9 cellular contexts compared by ENCODE assay signal in genomic region chr11:20873054-20873453, GRCh38.
DNase-seq lines count a peak whose midpoint lies in the region; ATAC-seq and TF ChIP-seq lines count a peak whose summit lies in the region.
"Had no signal": no experiment of that assay in that cellular context is flagged by ENCODE, and none has a peak within 500 bp of the region (broad histone marks: within the 10 kb centered on the region; RNA-seq: fewer than 3 reads in every experiment).

No MANE protein-coding gene starts in this region.

- H3K4me3 ChIP-seq in RWPE2 (ENCODE audit: severe bottlenecking) (no peak overlapping the region), mesendoderm (ENCODE audit: low read length) (no peak overlapping the region), aorta (ENCODE audit: low read length in 2 of 2) (no peak overlapping the region)

- DNase-seq in NCI-H1105 (lab: John Stamatoyannopoulos, UW) (peak; percentile 70), RWPE2 (ENCODE audit: low spot score) (no peak), mesendoderm (peak; percentile 83), cortex of kidney (lab: John Stamatoyannopoulos, UW) (no peak), glomerular visceral epithelial cell (ENCODE audit: extremely low spot score) (no peak), aorta (no peak)

- H3K4me2 ChIP-seq in mesendoderm (ENCODE audit: low read length), result no peak overlapping the region

- H3K56ac ChIP-seq in mesendoderm (ENCODE audit: low read length), result no peak overlapping the region

- no peak overlapping the region for H2BK5ac ChIP-seq in mesendoderm (ENCODE audit: low read length)

- H2BK15ac ChIP-seq in mesendoderm (replicated peaks; ENCODE audit: low read depth), result no peak overlapping the region

- H3K27ac ChIP-seq in RWPE2 (ENCODE audit: poor library complexity, severe bottlenecking) (no peak overlapping the region), mesendoderm (ENCODE audit: low read depth, low read length) (no peak overlapping the region), aorta (ENCODE audit: low read depth in 1 of 2, low read length in 2 of 2) (no peak overlapping the region)
- H3K27ac ChIP-seq: neutrophil had no signal

- TF ChIP-seq CTCF in GM12872 (IDR thresholded peaks at IDR 0.05; ENCODE audit: insufficient read depth, low read depth, low read length) (peak; percentile 59), RWPE2 (IDR thresholded peaks at IDR 0.05; ENCODE audit: poor library complexity, severe bottlenecking) (peak; percentile 39)

- H3K36me3 ChIP-seq in RWPE2 (ENCODE audit: low read depth), result no peaks in the 10 kb centered on the region
- no peaks in the 10 kb centered on the region for H3K36me3 ChIP-seq in mesendoderm (ENCODE audit: control insufficient read depth, insufficient read depth, low read length)
- no peaks in the 10 kb centered on the region for H3K36me3 ChIP-seq in aorta (ENCODE audit: control insufficient read depth in 1 of 2, insufficient read depth in 2 of 2, low read length in 1 of 2)
- H3K36me3 ChIP-seq: neutrophil had no signal

- no peak for ATAC-seq in RWPE2 (ENCODE audit: low read depth)
- no peak for ATAC-seq in aorta (ENCODE audit: low FRiP score)
- ATAC-seq in GM21737 (IDR thresholded peaks at IDR 0.05; ENCODE audit: unreplicated experiment), result no peak

- H4K8ac ChIP-seq in mesendoderm (ENCODE audit: low read depth, low read length), result no peak overlapping the region

- H3K27me3 ChIP-seq in RWPE2 (ENCODE audit: insufficient read depth, poor library complexity, severe bottlenecking), result no peaks in the 10 kb centered on the region
- no peaks in the 10 kb centered on the region for H3K27me3 ChIP-seq in mesendoderm (ENCODE audit: insufficient read depth, low read length, poor library complexity)
- H3K27me3 ChIP-seq in aorta (ENCODE audit: control insufficient read depth in 1 of 2, insufficient read depth in 2 of 2, low read length in 1 of 2), result no peaks in the 10 kb centered on the region
- H3K27me3 ChIP-seq: neutrophil had no signal

- H3K4ac ChIP-seq in mesendoderm (ENCODE audit: low read depth, low read length), result no peak overlapping the region

- H3K79me2 ChIP-seq in mesendoderm (ENCODE audit: control insufficient read depth, insufficient read depth, low read length), result no peaks in the 10 kb centered on the region

- H3K23ac ChIP-seq in mesendoderm (ENCODE audit: low read length), result no peak overlapping the region

- no peaks in the 10 kb centered on the region for H3K9me3 ChIP-seq in RWPE2 (ENCODE audit: severe bottlenecking)
- H3K9me3 ChIP-seq in aorta (ENCODE audit: control insufficient read depth, low read length), result no peaks in the 10 kb centered on the region
- H3K9me3 ChIP-seq: neutrophil had no signal

- H3K9ac ChIP-seq in mesendoderm (ENCODE audit: low read length), result no peak overlapping the region

- H3K79me1 ChIP-seq in mesendoderm (ENCODE audit: low read length), result no peaks in the 10 kb centered on the region

- intact Hi-C loops in aorta (cut with DNase I), result no loop called here

- no peak overlapping the region for H4K5ac ChIP-seq in mesendoderm (ENCODE audit: low read length)

- no CpG with 5 or more reads among the region's 3 CpGs for WGBS in mesendoderm (ENCODE audit: extremely low coverage, insufficient coverage, low lambda C conversion rate)
- 1 to 4% methylated on average over 3 of the region's 3 CpGs for WGBS in aorta, 2 donors

- no peak overlapping the region for H2AK5ac ChIP-seq in mesendoderm (ENCODE audit: low read length)

- H3K18ac ChIP-seq in mesendoderm (ENCODE audit: low read length), result no peak overlapping the region

- H3K4me1 ChIP-seq in RWPE2 (ENCODE audit: insufficient read depth, poor library complexity, severe bottlenecking) (no peaks in the 10 kb centered on the region), mesendoderm (ENCODE audit: control insufficient read depth, low read depth, low read length) (no peaks in the 10 kb centered on the region), aorta (ENCODE audit: control insufficient read depth in 1 of 2, insufficient read depth in 2 of 2, low read length in 2 of 2) (no peaks in the 10 kb centered on the region)

- H2BK120ac ChIP-seq in mesendoderm (ENCODE audit: low read depth, low read length), result no peak overlapping the region

Comparison
In these comparisons a context has a peak if more than half of its experiments do, and no peak if none do; other contexts are left out.
1. DNase-seq: peak in NCI-H1105 (single experiment) and mesendoderm (single experiment); none in RWPE2 (single experiment), cortex of kidney (single experiment), glomerular visceral epithelial cell (single experiment) and aorta (0 of 2).